ENCODE assay signal across 31 cellular contexts in the genomic region with DNA sequence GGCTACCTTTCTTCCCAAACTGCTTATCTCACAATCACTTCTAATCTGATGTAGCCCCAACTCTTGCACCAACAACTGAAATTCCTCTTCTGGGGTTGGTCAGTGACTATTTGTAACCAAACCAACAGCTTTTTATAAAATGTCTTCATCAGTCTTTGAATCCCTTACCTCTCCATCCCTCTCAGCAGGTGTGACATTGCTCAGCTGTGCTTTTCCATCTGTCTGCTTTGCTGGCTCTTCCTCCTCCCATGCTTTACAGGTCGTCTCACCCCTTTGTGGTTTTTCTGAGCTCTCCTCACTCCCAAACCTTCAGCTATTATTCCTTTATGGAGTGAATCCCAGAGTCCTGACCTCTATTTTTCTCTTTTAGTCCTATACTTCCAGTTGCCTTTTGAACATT.
"Had no signal": no experiment of that assay in that cellular context is flagged by ENCODE, and none has a peak within 500 bp of the region (broad histone marks: within the 10 kb centered on the region; RNA-seq: fewer than 3 reads in every experiment).

No MANE protein-coding gene starts in this region.

- H3K27ac Mint-ChIP-seq: activated CD4-positive, alpha-beta memory T cell treated with anti-CD3 and anti-CD28 coated beads, Interleukin-2, amount 10 ng/mL, durations not matched to agents 7 days and 5 days; activated CD8-positive, alpha-beta memory T cell treated with anti-CD3 and anti-CD28 coated beads, Interleukin-2, amount 10 ng/mL, durations not matched to agents 7 days and 5 days; activated naive CD4-positive, alpha-beta T cell treated with anti-CD3 and anti-CD28 coated beads, Interleukin-2, amount 10 ng/mL, durations not matched to agents 7 days and 5 days; activated naive CD8-positive, alpha-beta T cell; activated naive CD8-positive, alpha-beta T cell treated with anti-CD3 and anti-CD28 coated beads, Interleukin-2, amount 50 U/mL, for 24 hours; T-helper 1 cell treated with Interleukin-12 subunit alpha and Interleukin-12 subunit beta and Interleukin-4 antibody, amounts not matched to agents 30 μg/mL and 1 μg/mL, for 36 hours had no signal

- FAIRE-seq: bronchial epithelial cell had no signal

- DNase-seq: activated CD4-positive, alpha-beta memory T cell treated with anti-CD3 and anti-CD28 coated beads, Interleukin-2, amount 10 ng/mL, durations not matched to agents 7 days and 5 days; activated CD4-positive, alpha-beta T cell treated with anti-CD3 and anti-CD28 coated beads for 1 hour; activated CD4-positive, alpha-beta T cell treated with anti-CD3 and anti-CD28 coated beads for 48 hours; activated CD4-positive, CD25-positive, alpha-beta regulatory T cell; activated CD8-positive, alpha-beta memory T cell treated with anti-CD3 and anti-CD28 coated beads for 24 hours; activated CD8-positive, alpha-beta memory T cell treated with anti-CD3 and anti-CD28 coated beads, Interleukin-2, amount 10 ng/mL, durations not matched to agents 7 days and 5 days; activated CD8-positive, alpha-beta memory T cell treated with anti-CD3 and anti-CD28 coated beads, Interleukin-2, amount 50 U/mL, for 48 hours; activated effector memory CD4-positive, alpha-beta T cell treated with Interleukin-2 at 50 U/mL for 16 hours; activated naive CD4-positive, alpha-beta T cell treated with anti-CD3 and anti-CD28 coated beads, Interleukin-2, amount 10 ng/mL, durations not matched to agents 7 days and 5 days; activated naive CD8-positive, alpha-beta T cell treated with anti-CD3 and anti-CD28 coated beads, Interleukin-2, amount 50 U/mL, for 24 hours; activated T-cell treated with anti-CD3 and anti-CD28 coated beads, Interleukin-2, amount 50 U/mL, for 48 hours; anterior cingulate cortex; Karpas-422; NCI-H1105 treated with DMSO at 0.1 percent for 48 hours; NCI-H1436; NCI-H187; NCI-H2029 treated with DMSO at 0.1 percent for 48 hours; NCI-H345; NCI-H524 treated with DMSO at 0.1 percent for 48 hours; NCI-H774; Peyer's patch; RPMI8226; SHP77 treated with DMSO at 0.1 percent for 48 hours; SK-N-SH had no signal

- H3K9me3 ChIP-seq: Peyer's patch, SJSA1, SK-N-SH had no signal

- H3K27ac ChIP-seq: coronary artery, Peyer's patch, SJSA1, VCaP had no signal

- H3K4me3 ChIP-seq: coronary artery, Peyer's patch, SJSA1 had no signal

- H3K27me3 ChIP-seq: Peyer's patch had no signal

- H3K4me1 ChIP-seq: SJSA1 had no signal

- H3K9ac ChIP-seq: SK-N-SH had no signal

- H3K9me3 Mint-ChIP-seq: activated CD4-positive, alpha-beta memory T cell treated with anti-CD3 and anti-CD28 coated beads, Interleukin-2, amount 10 ng/mL, durations not matched to agents 7 days and 5 days; activated naive CD4-positive, alpha-beta T cell treated with anti-CD3 and anti-CD28 coated beads, Interleukin-2, amount 10 ng/mL, durations not matched to agents 7 days and 5 days; activated naive CD8-positive, alpha-beta T cell treated with anti-CD3 and anti-CD28 coated beads, Interleukin-2, amount 50 U/mL, for 24 hours; T-helper 1 cell treated with Interleukin-12 subunit alpha and Interleukin-12 subunit beta and Interleukin-4 antibody, amounts not matched to agents 30 μg/mL and 1 μg/mL, for 36 hours had no signal

- H3K4me2 ChIP-seq: SK-N-SH had no signal

- H3K9me2 ChIP-seq: SK-N-SH had no signal

- ATAC-seq: activated CD8-positive, alpha-beta memory T cell treated with anti-CD3 and anti-CD28 coated beads, Interleukin-2, amount 10 ng/mL, durations not matched to agents 7 days and 5 days; activated naive CD8-positive, alpha-beta T cell treated with anti-CD3 and anti-CD28 coated beads, Interleukin-2, amount 50 U/mL, for 24 hours had no signal

- H3K4me3 Mint-ChIP-seq: activated CD4-positive, alpha-beta memory T cell treated with anti-CD3 and anti-CD28 coated beads, Interleukin-2, amount 10 ng/mL, durations not matched to agents 7 days and 5 days; activated CD8-positive, alpha-beta memory T cell treated with anti-CD3 and anti-CD28 coated beads, Interleukin-2, amount 10 ng/mL, durations not matched to agents 7 days and 5 days; activated naive CD4-positive, alpha-beta T cell treated with anti-CD3 and anti-CD28 coated beads, Interleukin-2, amount 10 ng/mL, durations not matched to agents 7 days and 5 days; activated naive CD8-positive, alpha-beta T cell; activated naive CD8-positive, alpha-beta T cell treated with anti-CD3 and anti-CD28 coated beads, Interleukin-2, amount 50 U/mL, for 24 hours; brain; T-helper 1 cell treated with Interleukin-12 subunit alpha and Interleukin-12 subunit beta and Interleukin-4 antibody, amounts not matched to agents 30 μg/mL and 1 μg/mL, for 36 hours had no signal

- H3K36me3 ChIP-seq: Peyer's patch, SJSA1 had no signal

- H3K36me3 Mint-ChIP-seq: activated CD8-positive, alpha-beta memory T cell treated with anti-CD3 and anti-CD28 coated beads, Interleukin-2, amount 10 ng/mL, durations not matched to agents 7 days and 5 days; activated naive CD4-positive, alpha-beta T cell treated with anti-CD3 and anti-CD28 coated beads, Interleukin-2, amount 10 ng/mL, durations not matched to agents 7 days and 5 days; brain had no signal
